1 cellular context compared by ENCODE assay signal in the genomic region with DNA sequence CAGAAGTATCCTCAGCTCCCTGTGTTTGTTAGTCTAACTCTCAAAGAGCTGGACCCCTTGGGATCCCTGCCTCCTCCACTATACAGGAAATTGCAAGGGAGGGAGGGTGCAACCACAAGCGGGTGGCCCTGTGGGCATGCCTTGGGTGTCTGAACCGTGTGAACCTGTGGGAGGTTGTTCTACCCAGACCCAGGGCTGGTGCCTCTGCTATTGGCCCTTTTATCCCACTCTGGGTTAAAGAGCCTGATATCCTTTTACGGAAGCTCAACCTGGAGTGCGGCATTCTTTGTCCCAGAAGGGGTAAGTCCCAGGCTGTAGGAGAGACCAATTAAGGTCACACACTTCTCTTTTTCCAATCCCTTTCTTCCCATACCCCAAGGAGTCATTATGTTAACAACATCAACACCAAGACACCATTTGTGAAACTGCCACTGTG.
TF ChIP-seq lines count a peak whose summit lies in the region.

No MANE protein-coding gene starts in this region.

TF ChIP-seq in HepG2, 621 proteins besides CTCF, POLR2A, EP300 and RAD21:
- TF ChIP-seq TCF7 (IDR thresholded peaks at IDR 0.05; ENCODE audit: low read depth) = no peak
- TF ChIP-seq KDM5B (CRISPR knock-in tag; IDR thresholded peaks at IDR 0.05; ENCODE audit: borderline replicate concordance) = no peak
- TF ChIP-seq ELF4 (CRISPR knock-in tag; IDR thresholded peaks at IDR 0.05; ENCODE audit: borderline replicate concordance) = no peak
